ENCODE assay signal across 8 cellular contexts in genomic region chr7:33423646-33424020, GRCh38.
A peak's percentile ranks its signal among the peaks of the same experiment; 100 is the strongest.
DNase-seq lines count a peak whose midpoint lies in the region; ATAC-seq, FAIRE-seq and TF ChIP-seq lines count a peak whose summit lies in the region.

No MANE protein-coding gene starts in this region.

- ATAC-seq in HCT116 (no peak), pancreas (no peak)

- CTCF ChIA-PET in MCF 10A (lab: Yijun Ruan, JAX) = interaction anchor here (0.6 to 2.2 kb wide), 10 partner anchors 12 to 320 kb away, joined by 3 to 7 read pairs (median 4); no protein-coding TSS in a partner anchor
- CTCF ChIA-PET in HCT116 (lab: Charles Lee) = interaction anchor here (0.9 to 1.5 kb wide), 7 partner anchors 36 to 664 kb away, joined by 3 to 4 read pairs (median 3); no protein-coding TSS in a partner anchor

- H3K27ac ChIP-seq in breast epithelium = no peak overlapping the region
- no peak overlapping the region for H3K27ac ChIP-seq in HCT116 (ENCODE audit: low read depth, low read length)
- no peak overlapping the region for H3K27ac ChIP-seq in pancreas

- FAIRE-seq in pancreas (lab: Jason Lieb, UNC) = no peak

- H3K9me3 Mint-ChIP-seq in MCF 10A (ENCODE audit: unreplicated experiment) = no peaks in the 10 kb centered on the region

- no peak for TF ChIP-seq POLR2A in breast epithelium (IDR thresholded peaks at IDR 0.05)
- TF ChIP-seq POLR2A in HCT116 (IDR thresholded peaks at IDR 0.05; ENCODE audit: borderline replicate concordance, extremely low read depth, insufficient read depth, insufficient read length) = no peak

- RAD21 ChIA-PET in HCT116 (lab: Charles Lee; ENCODE audit: low non-redundant PET in 1 of 2, low total read pairs in 2 of 2, uncharacterized antibody in 2 of 2, unreplicated experiment in 2 of 2) = no interaction called here

- TF ChIP-seq RAD21 in HCT116 (IDR thresholded peaks at IDR 0.05; ENCODE audit: low read depth) = peak; percentile 59

- TF ChIP-seq CTCF in MCF 10A (IDR thresholded peaks at IDR 0.05; ENCODE audit: unreplicated experiment) (peak; percentile 43), breast epithelium (IDR thresholded peaks at IDR 0.05) (no peak), HCT116 (IDR thresholded peaks at IDR 0.05 in 2 of 3, conservative IDR thresholded peaks at IDR 0.05 in 1 of 3; ENCODE audit: borderline replicate concordance in 1 of 3, insufficient read depth in 1 of 3, low read depth in 2 of 3, low read length in 2 of 3) (peak; percentile 34 to 67 (median 58); a peak in 4 of 6 replicates), epithelial cell of proximal tubule (conservative IDR thresholded peaks at IDR 0.05; ENCODE audit: low read depth, low read length) (peak; percentile 63), pancreas (IDR thresholded peaks at IDR 0.05) (no peak)

- H3K4me3 ChIP-seq in breast epithelium (no peak overlapping the region), HCT116 (replicated peaks in 1 of 2; ENCODE audit: low read depth in 1 of 2, low read length in 2 of 2) (no peak overlapping the region), epithelial cell of proximal tubule (ENCODE audit: low read depth, low read length) (no peak overlapping the region), pancreas (no peak overlapping the region)

- H3K9ac ChIP-seq in HCT116 (ENCODE audit: low read length) = no peak overlapping the region

- no peak overlapping the region for H3K4me2 ChIP-seq in HCT116 (ENCODE audit: low read length)

- H2AFZ ChIP-seq in HCT116 (ENCODE audit: low read depth, low read length, poor library complexity, severe bottlenecking) = no peak overlapping the region

- H3K4me3 Mint-ChIP-seq in MCF 10A (ENCODE audit: unreplicated experiment) = no peak overlapping the region

- 71 to 72% methylated on average over 1 of the region's 1 CpG for WGBS in pancreas, 2 donors

- no peaks in the 10 kb centered on the region for H4K20me1 ChIP-seq in HCT116 (ENCODE audit: insufficient read depth)

- peak; percentile 12 for DNase-seq in MCF 10A (ENCODE audit: unreplicated experiment)
- no peak for DNase-seq in breast epithelium (ENCODE audit: low spot score in 2 of 2)
- peak; percentile 10 for DNase-seq in HCT116 (ENCODE audit: low read depth, low spot score)
- DNase-seq in LoVo (ENCODE audit: low spot score) = peak; percentile 35
- no peak for DNase-seq in epithelial cell of proximal tubule (ENCODE audit: low read depth)
- no peak for DNase-seq in pancreas
- DNase-seq in DMS79 (lab: John Stamatoyannopoulos, UW) = no peak
- DNase-seq in anterior cingulate cortex (lab: John Stamatoyannopoulos, UW) = no peak

- H3K27ac Mint-ChIP-seq in MCF 10A (ENCODE audit: low read depth, unreplicated experiment) = no peak overlapping the region

- H3K27me3 ChIP-seq in breast epithelium (no peaks in the 10 kb centered on the region), HCT116 (ENCODE audit: insufficient read depth, low read length) (no peaks in the 10 kb centered on the region), pancreas (no peaks in the 10 kb centered on the region)

- H3K9me2 ChIP-seq in HCT116 (ENCODE audit: insufficient read depth) = no peaks in the 10 kb centered on the region

- H3K36me3 ChIP-seq in breast epithelium (no peaks in the 10 kb centered on the region), HCT116 (ENCODE audit: control insufficient read depth in 1 of 2, insufficient read depth in 2 of 2, low read length in 2 of 2) (no peaks in the 10 kb centered on the region), pancreas (no peaks in the 10 kb centered on the region)

- intact Hi-C loops in MCF 10A (cut with micrococcal nuclease) (loop anchor here (2.0 kb wide), 1 partner anchor 509 kb away; no protein-coding TSS in a partner anchor), breast epithelium (cut with DNase I; ENCODE audit: low total_unique reads) (no loop called here), HCT116 (cut with micrococcal nuclease) (loop anchor here (2.0 to 10.0 kb wide), 2 partner anchors 321 to 509 kb away; no protein-coding TSS in a partner anchor), pancreas (cut with DNase I) (no loop called here)

- BruUV-seq in MCF 10A (replicated peaks; lab: Mats Ljungman, UMichigan) (no TSS peak), HCT116 (replicated peaks; lab: Mats Ljungman, UMichigan) (no TSS peak)

- H3K9me3 ChIP-seq in breast epithelium = no peaks in the 10 kb centered on the region
- no peaks in the 10 kb centered on the region for H3K9me3 ChIP-seq in HCT116 (ENCODE audit: control insufficient read depth in 1 of 2, insufficient read depth in 1 of 2, low read depth in 1 of 2, low read length in 2 of 2)
- H3K9me3 ChIP-seq in pancreas = no peaks in the 10 kb centered on the region

- no peaks in the 10 kb centered on the region for H3K27me3 Mint-ChIP-seq in MCF 10A (ENCODE audit: insufficient read depth, unreplicated experiment)

- POLR2A ChIA-PET in MCF 10A (lab: Yijun Ruan, JAX) (no interaction called here), HCT116 (lab: Charles Lee) (no interaction called here)

- no peaks in the 10 kb centered on the region for H3K36me3 Mint-ChIP-seq in MCF 10A (ENCODE audit: insufficient read depth, unreplicated experiment)

- H3K4me1 ChIP-seq in breast epithelium (no peaks in the 10 kb centered on the region), HCT116 (ENCODE audit: control insufficient read depth in 1 of 2, insufficient read depth in 2 of 2, low read length in 2 of 2) (no peaks in the 10 kb centered on the region), pancreas (no peaks in the 10 kb centered on the region)

- no peaks in the 10 kb centered on the region for H3K79me2 ChIP-seq in HCT116 (ENCODE audit: insufficient read depth, low read length)

- no peaks in the 10 kb centered on the region for H3K4me1 Mint-ChIP-seq in MCF 10A (ENCODE audit: insufficient read depth, unreplicated experiment)

TF ChIP-seq in HCT116, 20 proteins besides CTCF, POLR2A, EP300 and RAD21:
- TF ChIP-seq EZH2 (IDR thresholded peaks at IDR 0.05) (no peak), CBX3 (IDR thresholded peaks at IDR 0.05; ENCODE audit: low read depth) (no peak), JUND (IDR thresholded peaks at IDR 0.05) (no peak), YY1 (IDR thresholded peaks at IDR 0.05; ENCODE audit: extremely low read depth, insufficient replicate concordance, low read depth, low read length) (no peak), CEBPB (IDR thresholded peaks at IDR 0.05; ENCODE audit: low read depth) (no peak), REST (IDR thresholded peaks at IDR 0.05; ENCODE audit: low read depth) (no peak), SIN3A (IDR thresholded peaks at IDR 0.05; ENCODE audit: low read depth) (no peak), POLR2AphosphoS5 (IDR thresholded peaks at IDR 0.05; ENCODE audit: low read depth, low read length) (no peak), FOSL1 (IDR thresholded peaks at IDR 0.05; ENCODE audit: low read depth) (no peak), SRF (IDR thresholded peaks at IDR 0.05; ENCODE audit: low read depth) (no peak), EZH2phosphoT487 (IDR thresholded peaks at IDR 0.05; ENCODE audit: borderline replicate concordance) (no peak), ZFX (IDR thresholded peaks at IDR 0.05) (no peak), ZNF274 (IDR thresholded peaks at IDR 0.05; ENCODE audit: low read depth, low read length) (no peak), ZBTB33 (IDR thresholded peaks at IDR 0.05; ENCODE audit: extremely low read depth, insufficient replicate concordance, low read length) (no peak)
- TF ChIP-seq, protein P1, sequence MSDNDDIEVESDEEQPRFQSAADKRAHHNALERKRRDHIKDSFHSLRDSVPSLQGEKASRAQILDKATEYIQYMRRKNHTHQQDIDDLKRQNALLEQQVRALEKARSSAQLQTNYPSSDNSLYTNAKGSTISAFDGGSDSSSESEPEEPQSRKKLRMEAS (IDR thresholded peaks at IDR 0.05) = no peak

Comparison
In these comparisons a context has a peak if more than half of its experiments do, and no peak if none do; other contexts are left out.
1. DNase-seq: peak in MCF 10A (single experiment), HCT116 (single experiment) and LoVo (single experiment); none in breast epithelium (0 of 2), epithelial cell of proximal tubule (single experiment), pancreas (0 of 6), DMS79 (single experiment) and anterior cingulate cortex (0 of 58).
2. CTCF ChIP-seq: peak in MCF 10A (single experiment), HCT116 (3 of 3) and epithelial cell of proximal tubule (single experiment); none in breast epithelium (0 of 3) and pancreas (0 of 4).
3. intact Hi-C loops: an anchor here in MCF 10A (2.0 kb wide) and HCT116 (2.0 to 10.0 kb wide); none called in breast epithelium and pancreas.